Comparison of ENCODE assay signal across 22 cellular contexts in the genomic region with DNA sequence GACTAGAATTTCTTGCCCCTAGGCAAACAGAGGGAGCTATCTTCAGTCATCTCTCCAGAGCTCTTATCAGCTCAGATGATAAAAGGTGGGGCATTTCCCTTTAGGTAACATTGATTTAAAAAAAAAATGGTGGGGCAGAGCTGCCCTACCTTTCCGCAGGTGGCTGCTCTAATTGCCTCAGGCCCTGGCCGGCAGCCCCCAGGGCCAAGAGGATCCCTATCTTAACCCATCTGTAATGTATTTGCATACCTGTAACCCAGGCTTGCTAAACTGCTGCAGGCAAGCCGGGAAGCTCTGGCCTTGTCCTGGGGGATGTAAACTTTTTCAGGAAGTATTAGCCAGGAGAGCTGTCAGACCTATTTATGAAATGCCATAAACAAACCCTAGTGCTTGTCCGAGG. TPM values are rescaled to one million over a fixed set of nuclear protein-coding genes. Genes with fewer than 3 reads are reported as not detected.
DNase-seq lines count a peak whose midpoint lies in the region; TF ChIP-seq lines count a peak whose summit lies in the region.
"Had no signal": no experiment of that assay in that cellular context is flagged by ENCODE, and none has a peak within 500 bp of the region (broad histone marks: within the 10 kb centered on the region; RNA-seq: fewer than 3 reads in every experiment).

No MANE protein-coding gene starts in this region.

- DNase-seq in H9: peak; percentile 42
- peak; percentile 29 for DNase-seq in NCI-H526 treated with DMSO at 0.1 percent for 48 hours (lab: John Stamatoyannopoulos, UW)
- DNase-seq in endodermal cell: peak; percentile 53
- DNase-seq in T-helper 2 cell: no peak
- DNase-seq in DMS79 treated with DMSO at 0.1 percent for 48 hours (lab: John Stamatoyannopoulos, UW): no peak
- no peak for DNase-seq in DMS53 (lab: John Stamatoyannopoulos, UW)
- DNase-seq: DMS 273 treated with DMSO at 0.1 percent for 48 hours, EL, H7, Karpas-422, MG63, NCI-H1048, NCI-H1436, NCI-H2081, NCI-H774, OCI-M1, SW 1271 had no signal

- WGBS in H9 (ENCODE audit: extremely low coverage, insufficient read length, low lambda C conversion rate): no CpG with 5 or more reads among the region's 4 CpGs
- 62 to 92% methylated on average over 2 to 4 of the region's 4 CpGs for WGBS in endodermal cell (ENCODE audit: insufficient coverage in 1 of 2, insufficient read length in 1 of 2), 2 experiments

- H3K36me3 Mint-ChIP-seq in H9 (ENCODE audit: insufficient read depth in 1 of 3, low read depth in 3 of 3): no peaks in the 10 kb centered on the region
- no peaks in the 10 kb centered on the region for H3K36me3 Mint-ChIP-seq in endodermal cell (ENCODE audit: low read depth)
- H3K36me3 Mint-ChIP-seq: CD14-positive monocyte had no signal

- no peak overlapping the region for H3K23ac ChIP-seq in H9 (ENCODE audit: insufficient read length, low read depth, low read length)

- H2BK12ac ChIP-seq in H9 (ENCODE audit: insufficient read length, low read depth, low read length): no peak overlapping the region

- H4K20me1 ChIP-seq in H9 (ENCODE audit: control insufficient read depth, insufficient read depth, insufficient read length): no peaks in the 10 kb centered on the region

- no peak overlapping the region for H2AFZ ChIP-seq in H9 (ENCODE audit: low read length)

- no peaks in the 10 kb centered on the region for H3K4me1 ChIP-seq in H9 (ENCODE audit: insufficient read depth, low read length)
- peaks cover 18% of the 10 kb centered on the region for H3K4me1 ChIP-seq in endodermal cell (ENCODE audit: control insufficient read depth, insufficient read depth, low read length)
- H3K4me1 ChIP-seq in skeletal muscle satellite cell (ENCODE audit: control insufficient read depth, insufficient read depth, low read length): peaks cover 59% of the 10 kb centered on the region

- no peaks in the 10 kb centered on the region; a peak in 1 of 5 replicates for H3K9me3 Mint-ChIP-seq in H9
- no peaks in the 10 kb centered on the region for H3K9me3 Mint-ChIP-seq in endodermal cell
- H3K9me3 Mint-ChIP-seq: CD14-positive monocyte; T-helper 2 cell treated with Interferon-gamma antibody and Interleukin-4, amounts not matched to agents 5 μg/mL and 100 μg/mL, for 36 hours had no signal

- no peak overlapping the region for H3K4ac ChIP-seq in H9 (ENCODE audit: low read depth, low read length)

- H3K4me3 Mint-ChIP-seq in H9 (no peak overlapping the region), endodermal cell (no peak overlapping the region)
- H3K4me3 Mint-ChIP-seq: CD14-positive monocyte; IgD-negative memory B cell; T-helper 2 cell treated with Interferon-gamma antibody and Interleukin-4, amounts not matched to agents 5 μg/mL and 100 μg/mL, for 36 hours had no signal

- no peak overlapping the region for H2AK5ac ChIP-seq in H9 (ENCODE audit: insufficient read length, low read length)

- no peak overlapping the region for H3T11ph ChIP-seq in H9 (ENCODE audit: low read length)

- no peaks in the 10 kb centered on the region for H3K79me2 ChIP-seq in H9 (ENCODE audit: insufficient read depth, low read length)

- H3K14ac ChIP-seq in H9 (ENCODE audit: insufficient read depth, low read length): no peak overlapping the region

- H4K5ac ChIP-seq in H9 (ENCODE audit: insufficient read length, low read depth, low read length): no peak overlapping the region

- no peak overlapping the region for H3K9ac ChIP-seq in H9 (ENCODE audit: extremely low read depth, insufficient read length, low read length)
- H3K9ac ChIP-seq in endodermal cell (ENCODE audit: extremely low read depth, low read length, poor library complexity, severe bottlenecking): no peak overlapping the region
- H3K9ac ChIP-seq in skeletal muscle satellite cell (ENCODE audit: low read depth, low read length): peak overlapping the region; percentile 23

- H2BK15ac ChIP-seq in H9 (ENCODE audit: low read depth, low read length): no peak overlapping the region

- H4K91ac ChIP-seq in H9 (ENCODE audit: insufficient read length, low read depth, low read length): no peak overlapping the region

- no peaks in the 10 kb centered on the region for H3K36me3 ChIP-seq in endodermal cell (ENCODE audit: control insufficient read depth, insufficient read depth, low read length)
- H3K36me3 ChIP-seq in skeletal muscle satellite cell (ENCODE audit: insufficient read depth, low read length): no peaks in the 10 kb centered on the region
- H3K36me3 ChIP-seq: MG63 had no signal

- H3K4me2 ChIP-seq in H9 (ENCODE audit: insufficient read depth, insufficient read length, low read length) (no peak overlapping the region), skeletal muscle satellite cell (ENCODE audit: low read length) (no peak overlapping the region)

- peaks cover 6 to 14% of the 10 kb centered on the region in 2 experiments; a peak in 3 of 4 replicates for H3K4me1 Mint-ChIP-seq in H9
- peaks cover 44% of the 10 kb centered on the region for H3K4me1 Mint-ChIP-seq in endodermal cell

- H4K8ac ChIP-seq in H9 (replicated peaks; ENCODE audit: insufficient read length, low read depth, low read length): no peak overlapping the region

- H3K18ac ChIP-seq in H9 (ENCODE audit: insufficient read length, low read depth, low read length): no peak overlapping the region

- H3K27me3 Mint-ChIP-seq in H9 (ENCODE audit: low read depth) (peaks cover 97% of the 10 kb centered on the region), endodermal cell (ENCODE audit: insufficient read depth) (peaks cover 62% of the 10 kb centered on the region)

- TF ChIP-seq CTCF in H9 (conservative IDR thresholded peaks at IDR 0.05) (no peak), endodermal cell (conservative IDR thresholded peaks at IDR 0.05) (no peak)

- H3K56ac ChIP-seq in H9 (ENCODE audit: insufficient read length, low read depth, low read length): no peak overlapping the region

- H3K79me1 ChIP-seq in H9 (ENCODE audit: insufficient read depth, low read depth, low read length, poor library complexity, severe bottlenecking): no peaks in the 10 kb centered on the region

- no peak overlapping the region for H2BK20ac ChIP-seq in H9 (ENCODE audit: low read depth, low read length, poor library complexity, severe bottlenecking)

- no peaks in the 10 kb centered on the region for H3K23me2 ChIP-seq in H9 (ENCODE audit: insufficient read length, low read depth, low read length, poor library complexity, severe bottlenecking)

- H3K27ac Mint-ChIP-seq in H9 (no peak overlapping the region), endodermal cell (no peak overlapping the region)
- H3K27ac Mint-ChIP-seq: IgD-negative memory B cell; T-helper 2 cell treated with Interferon-gamma antibody and Interleukin-4, amounts not matched to agents 5 μg/mL and 100 μg/mL, for 36 hours had no signal

- H2BK5ac ChIP-seq in H9 (ENCODE audit: insufficient read length, low read length): no peak overlapping the region

- H3K27ac ChIP-seq in H9 (ENCODE audit: insufficient read length, low read depth, low read length) (no peak overlapping the region), endodermal cell (ENCODE audit: low read depth, low read length) (no peak overlapping the region)
- H3K27ac ChIP-seq: RWPE1 had no signal

- H3K9me3 ChIP-seq in H9 (ENCODE audit: control insufficient read depth, low read depth, low read length) (no peaks in the 10 kb centered on the region), endodermal cell (ENCODE audit: control insufficient read depth, low read length) (no peaks in the 10 kb centered on the region), skeletal muscle satellite cell (replicated peaks; ENCODE audit: low read length) (no peaks in the 10 kb centered on the region)
- H3K9me3 ChIP-seq: MG63 had no signal

- no peak overlapping the region for H2BK120ac ChIP-seq in H9 (ENCODE audit: low read depth, low read length, poor library complexity, severe bottlenecking)

- H3K27me3 ChIP-seq in H9 (ENCODE audit: insufficient read depth, low read length) (peaks cover 9% of the 10 kb centered on the region; the same call in 1 of the 2 replicates), endodermal cell (ENCODE audit: control insufficient read depth, insufficient read depth, low read length, poor library complexity, severe bottlenecking) (peaks cover 30% of the 10 kb centered on the region), skeletal muscle satellite cell (ENCODE audit: control insufficient read depth, insufficient read depth, low read length) (no peaks in the 10 kb centered on the region)
- H3K27me3 ChIP-seq: MG63 had no signal

- H3K4me3 ChIP-seq in endodermal cell (ENCODE audit: low read length) (no peak overlapping the region), skeletal muscle satellite cell (ENCODE audit: low read length) (no peak overlapping the region)
- H3K4me3 ChIP-seq: MG63 had no signal

RNA-seq across cellular contexts. Expression of a gene that starts 21.0 kb away (rescaled TPM):
- total RNA-seq in H9 (2021) (11.0 and 11.5 TPM in 2 replicates), endodermal cell (10 to 100 TPM; 18.1 to 18.8 TPM)
- 30.8 TPM for polyA plus RNA-seq in endodermal cell (2013, experiment 1 of 2)
- 31.4 TPM for polyA plus RNA-seq in endodermal cell (2013, experiment 2 of 2)
- 7.9 and 10.0 TPM in 2 replicates for total RNA-seq in skeletal muscle satellite cell (2012; rRNA removed)

Comparison
In these comparisons a context has a peak if more than half of its experiments do, and no peak if none do; other contexts are left out.
1. DNase-seq: peak in H9 (single experiment), NCI-H526 treated with DMSO at 0.1 percent for 48 hours (single experiment) and endodermal cell (single experiment); none in T-helper 2 cell (0 of 5), DMS79 treated with DMSO at 0.1 percent for 48 hours (single experiment) and DMS53 (single experiment).